In the genomic region with DNA sequence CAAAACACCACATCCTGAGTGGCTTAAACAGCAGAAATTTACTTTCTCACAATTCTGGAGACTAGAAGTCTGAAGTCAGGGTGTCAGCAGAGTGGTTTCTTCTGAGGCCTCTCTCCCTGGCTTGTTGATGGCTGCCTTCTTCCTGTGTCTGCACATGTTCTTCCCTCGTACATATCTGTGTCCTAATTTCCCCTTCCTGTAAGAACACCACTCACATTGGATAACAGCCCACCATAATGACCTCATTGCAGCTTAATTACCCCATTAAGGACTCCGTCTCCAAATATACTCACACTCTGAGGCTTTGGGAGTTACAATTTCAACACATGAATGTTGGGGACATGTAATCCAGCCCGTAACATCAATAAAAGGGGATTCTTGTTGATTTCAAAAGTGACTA, we compare ENCODE assay signal across 2 cellular contexts.
TF ChIP-seq lines count a peak whose summit lies in the region.

No MANE protein-coding gene starts in this region.

TF ChIP-seq in liver, 16 proteins besides CTCF, POLR2A, EP300 and RAD21:
- TF ChIP-seq RXRA (IDR thresholded peaks at IDR 0.05), result peak; percentile 19 to 26
- peak in 1 of 2 donors; percentile 27 for TF ChIP-seq JUND (IDR thresholded peaks at IDR 0.05)
- TF ChIP-seq, protein P1, sequence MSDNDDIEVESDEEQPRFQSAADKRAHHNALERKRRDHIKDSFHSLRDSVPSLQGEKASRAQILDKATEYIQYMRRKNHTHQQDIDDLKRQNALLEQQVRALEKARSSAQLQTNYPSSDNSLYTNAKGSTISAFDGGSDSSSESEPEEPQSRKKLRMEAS (IDR thresholded peaks at IDR 0.05), result no peak

TF ChIP-seq in HepG2, 621 proteins besides CTCF, POLR2A, EP300 and RAD21:
- TF ChIP-seq JUND (CRISPR knock-in tag; IDR thresholded peaks at IDR 0.05) (no peak), ZXDC (CRISPR knock-in tag; IDR thresholded peaks at IDR 0.05) (no peak)
TF ChIP-seq in HepG2: peak in this region for 0.
